ENCODE assay signal across 9 cellular contexts in the genomic region with DNA sequence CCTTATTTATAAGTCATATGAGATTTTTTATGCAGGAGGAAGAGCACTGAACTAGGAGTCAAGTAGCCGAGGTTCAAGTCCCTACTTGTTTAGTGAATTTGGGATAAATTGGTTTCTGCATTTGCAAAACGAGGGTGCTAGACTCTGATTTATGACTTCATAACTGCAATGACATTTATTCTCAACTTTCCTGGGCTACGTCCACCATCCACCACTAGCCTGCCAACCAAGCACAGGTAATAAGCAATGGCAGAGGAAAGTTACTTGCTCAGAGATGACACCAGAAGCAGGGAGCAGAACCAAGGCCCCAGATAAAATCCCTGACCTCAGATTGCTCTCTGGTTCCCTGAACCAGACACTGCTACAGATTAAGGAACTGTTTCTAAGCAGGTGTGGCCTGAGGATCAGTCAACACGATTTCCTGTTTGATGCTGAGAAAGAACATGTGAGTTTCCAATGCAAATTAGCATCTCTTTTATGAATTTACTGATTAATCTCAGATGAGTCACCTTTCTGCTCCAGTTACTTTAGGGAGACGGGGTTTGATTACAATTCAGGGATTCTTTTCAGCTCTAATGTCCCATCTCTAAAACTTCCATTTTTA. TPM values are rescaled to one million over a fixed set of nuclear protein-coding genes. Genes with fewer than 3 reads are reported as not detected.
DNase-seq lines count a peak whose midpoint lies in the region; ATAC-seq and TF ChIP-seq lines count a peak whose summit lies in the region.
"Had no signal": no experiment of that assay in that cellular context is flagged by ENCODE, and none has a peak within 500 bp of the region (broad histone marks: within the 10 kb centered on the region; RNA-seq: fewer than 3 reads in every experiment).

No MANE protein-coding gene starts in this region.

- H3K9ac ChIP-seq in mammary epithelial cell (ENCODE audit: insufficient read depth, low read length) = no peak overlapping the region

- dilution Hi-C loops in mammary epithelial cell (cut with HindIII; ENCODE audit: low sequenced_read_pairs) = no loop called here

- BruUV-seq in mammary epithelial cell (replicated peaks; lab: Mats Ljungman, UMichigan) = no TSS peak

- H3K27me3 Mint-ChIP-seq in activated naive CD8-positive, alpha-beta T cell treated with anti-CD3 and anti-CD28 coated beads for 36 hours = no peaks in the 10 kb centered on the region

- peaks cover 3% of the 10 kb centered on the region for H3K4me1 ChIP-seq in mammary epithelial cell (ENCODE audit: insufficient read depth, low read length)

- no peaks in the 10 kb centered on the region for H3K36me3 Mint-ChIP-seq in activated naive CD8-positive, alpha-beta T cell treated with anti-CD3 and anti-CD28 coated beads for 36 hours

- peaks cover 9% of the 10 kb centered on the region for H3K4me1 Mint-ChIP-seq in activated naive CD8-positive, alpha-beta T cell treated with anti-CD3 and anti-CD28 coated beads for 36 hours

- no peaks in the 10 kb centered on the region for H3K27me3 ChIP-seq in mammary epithelial cell (ENCODE audit: insufficient read depth, low read length)

- H2AFZ ChIP-seq in mammary epithelial cell (ENCODE audit: low read depth, low read length) = no peak overlapping the region
- H2AFZ ChIP-seq: GM23338 had no signal

- no peaks in the 10 kb centered on the region for H3K36me3 ChIP-seq in mammary epithelial cell (ENCODE audit: insufficient read depth, low read length)

- ATAC-seq in GM21390 (IDR thresholded peaks at IDR 0.05; ENCODE audit: unreplicated experiment) = peak; percentile 78
- peak; percentile 71 for ATAC-seq in HG03460 (IDR thresholded peaks at IDR 0.05; ENCODE audit: unreplicated experiment)

- CTCF ChIA-PET in mammary epithelial cell (lab: Charles Lee; ENCODE audit: low non-redundant PET) = no interaction called here

- no peak overlapping the region for H3K27ac Mint-ChIP-seq in activated naive CD8-positive, alpha-beta T cell treated with anti-CD3 and anti-CD28 coated beads for 36 hours

- no peaks in the 10 kb centered on the region for H3K9me3 ChIP-seq in mammary epithelial cell (replicated peaks; ENCODE audit: insufficient read depth, low read length)

- no peak overlapping the region for H3K4me2 ChIP-seq in mammary epithelial cell (ENCODE audit: insufficient read depth, low read depth, low read length)

- in situ Hi-C loops in mammary epithelial cell (cut with MboI; ENCODE audit: low sequenced_read_pairs in 2 of 2) = no loop called here

- no peak for TF ChIP-seq CTCF in GM12864 (IDR thresholded peaks at IDR 0.05; ENCODE audit: low read depth, low read length, missing control alignments)
- no peak for TF ChIP-seq CTCF in epithelial cell of proximal tubule (conservative IDR thresholded peaks at IDR 0.05; ENCODE audit: low read depth, low read length)
- no peak for TF ChIP-seq CTCF in mammary epithelial cell (conservative IDR thresholded peaks at IDR 0.05 in 1 of 2, IDR thresholded peaks at IDR 0.05 in 1 of 2; ENCODE audit: extremely low read depth in 1 of 2, insufficient read depth in 1 of 2, low read depth in 1 of 2, low read length in 2 of 2)

- intact Hi-C loops in head of caudate nucleus (cut with DNase I) = no loop called here
- intact Hi-C loops in mammary epithelial cell (cut with micrococcal nuclease) = no loop called here

- no peaks in the 10 kb centered on the region for H3K79me2 ChIP-seq in mammary epithelial cell (ENCODE audit: insufficient read depth, low read length)

- DNase-seq in GM12864 (ENCODE audit: low read depth) (peak; percentile 74), epithelial cell of proximal tubule (ENCODE audit: low read depth) (peak; percentile 39), head of caudate nucleus (no peak), mammary epithelial cell (no peak), T-helper 9 cell (no peak)
- no peak for DNase-seq in activated naive CD8-positive, alpha-beta T cell treated with anti-CD3 and anti-CD28 coated beads for 36 hours

- no peaks in the 10 kb centered on the region for H3K9me3 Mint-ChIP-seq in activated naive CD8-positive, alpha-beta T cell treated with anti-CD3 and anti-CD28 coated beads for 36 hours
- H3K9me3 Mint-ChIP-seq: GM23338 had no signal

- H3K4me3 Mint-ChIP-seq in activated naive CD8-positive, alpha-beta T cell treated with anti-CD3 and anti-CD28 coated beads for 36 hours = no peak overlapping the region
- H3K4me3 Mint-ChIP-seq: GM23338 had no signal

- no peaks in the 10 kb centered on the region for H4K20me1 ChIP-seq in mammary epithelial cell (ENCODE audit: insufficient read depth, low read length)

- WGBS in mammary epithelial cell (ENCODE audit: low coverage, missing lambda C conversion rate) = 72% methylated on average over 5 of the region's 5 CpGs

- H3K4me3 ChIP-seq in GM12864 (ENCODE audit: low read depth, low read length) (no peak overlapping the region), epithelial cell of proximal tubule (ENCODE audit: low read depth, low read length) (no peak overlapping the region), mammary epithelial cell (replicated peaks in 1 of 3; ENCODE audit: insufficient read depth in 1 of 3, low read depth in 2 of 3, low read length in 3 of 3) (no peak overlapping the region)
- H3K4me3 ChIP-seq: GM23338 had no signal

- H3K27ac ChIP-seq in mammary epithelial cell (ENCODE audit: insufficient read depth, low read depth, low read length) = no peak overlapping the region

RNA-seq across cellular contexts. Expression of a gene that starts 52.7 kb away (rescaled TPM):
- 2.2 and 3.9 TPM in 2 replicates for total RNA-seq in epithelial cell of proximal tubule
- total RNA-seq in mammary epithelial cell = 10 to 100 TPM in 1 of 2 donors, 1 to 10 TPM in 1; 1.3 to 16.2 TPM
- polyA plus RNA-seq in mammary epithelial cell = 2.4 TPM
- 17.2 TPM for polyA minus RNA-seq in mammary epithelial cell
- total RNA-seq in activated naive CD8-positive, alpha-beta T cell treated with anti-CD3 and anti-CD28 coated beads for 36 hours = not detected

Comparison
In these comparisons a context has a peak if more than half of its experiments do, and no peak if none do; other contexts are left out.
1. DNase-seq: peak in GM12864 (single experiment) and epithelial cell of proximal tubule (single experiment); none in head of caudate nucleus (0 of 42), mammary epithelial cell (single experiment), activated naive CD8-positive, alpha-beta T cell treated with anti-CD3 and anti-CD28 coated beads for 36 hours (single experiment) and T-helper 9 cell (single experiment).